25 cellular contexts compared by ENCODE assay signal in the genomic region with DNA sequence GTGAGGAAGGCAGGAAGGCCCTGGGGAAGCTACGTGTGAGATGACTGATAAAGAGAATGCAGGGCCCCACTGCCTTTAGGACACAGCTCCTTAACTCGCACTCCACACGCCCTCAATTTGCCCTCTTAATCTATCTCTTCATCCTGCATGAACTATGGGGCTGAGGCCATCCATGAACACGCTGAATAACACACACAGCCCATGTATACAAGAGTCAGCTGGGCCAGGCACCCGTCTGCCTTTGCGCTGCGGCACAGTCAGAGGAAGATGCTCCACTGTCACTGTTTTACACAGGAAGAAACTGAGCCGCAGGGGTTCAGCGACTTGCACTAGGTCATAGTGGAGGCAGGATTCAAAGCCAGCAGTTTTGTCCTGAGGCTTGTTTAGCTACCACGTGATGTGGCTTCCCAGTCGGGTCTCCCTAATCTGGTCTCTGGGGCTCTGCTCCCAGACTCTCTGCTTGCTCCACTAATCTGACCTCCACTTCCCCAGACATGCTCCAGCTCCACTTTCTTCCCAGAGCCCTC. TPM values are rescaled to one million over a fixed set of nuclear protein-coding genes. Genes with fewer than 3 reads are reported as not detected.
DNase-seq lines count a peak whose midpoint lies in the region; ATAC-seq and TF ChIP-seq lines count a peak whose summit lies in the region.
"Had no signal": no experiment of that assay in that cellular context is flagged by ENCODE, and none has a peak within 500 bp of the region (broad histone marks: within the 10 kb centered on the region; RNA-seq: fewer than 3 reads in every experiment).

No MANE protein-coding gene starts in this region.

- H3K4me1 ChIP-seq in CD4-positive, alpha-beta memory T cell (ENCODE audit: insufficient read depth, low read length), result no peaks in the 10 kb centered on the region
- H3K4me1 ChIP-seq: Caco-2, HAP-1, right lobe of liver had no signal

- no peak for ATAC-seq in stimulated activated naive CD8-positive, alpha-beta T cell treated with anti-CD3 and anti-CD28 coated beads, Interleukin-15, Interleukin-2, amounts not matched to agents 100 U/mL and 50 U/mL, for 24 hours
- ATAC-seq in GM18511 (IDR thresholded peaks at IDR 0.05; ENCODE audit: unreplicated experiment), result no peak
- no peak for ATAC-seq in HG02678 (IDR thresholded peaks at IDR 0.05; ENCODE audit: unreplicated experiment)

- no peaks in the 10 kb centered on the region for H3K27me3 ChIP-seq in CD4-positive, alpha-beta memory T cell (ENCODE audit: insufficient read depth, low read length)
- H3K27me3 ChIP-seq: right lobe of liver had no signal

- peak overlapping the region in 6 of 7 donors; percentile 23 to 81 (median 56) for H3K27ac Mint-ChIP-seq in CD4-positive, alpha-beta memory T cell
- H3K27ac Mint-ChIP-seq in endothelial cell (ENCODE audit: unreplicated experiment), result peak overlapping the region; percentile 61

- H3K27me3 Mint-ChIP-seq in CD4-positive, alpha-beta memory T cell, result no peaks in the 10 kb centered on the region
- H3K27me3 Mint-ChIP-seq in endothelial cell (ENCODE audit: unreplicated experiment), result peaks cover 7% of the 10 kb centered on the region

- no peak overlapping the region for H3K27ac ChIP-seq in CD4-positive, alpha-beta memory T cell (ENCODE audit: low read depth, low read length)
- H3K27ac ChIP-seq: 22Rv1, right lobe of liver had no signal

- no peaks in the 10 kb centered on the region for H3K9me3 ChIP-seq in CD4-positive, alpha-beta memory T cell (ENCODE audit: control insufficient read depth in 1 of 2, low read length in 2 of 2)
- H3K9me3 ChIP-seq: Caco-2, HAP-1, right lobe of liver had no signal

- peaks cover 0 to 5% (median 0%) of the 10 kb centered on the region in 4 donors for H3K4me1 Mint-ChIP-seq in CD4-positive, alpha-beta memory T cell
- H3K4me1 Mint-ChIP-seq in endothelial cell (ENCODE audit: unreplicated experiment), result peaks cover 5% of the 10 kb centered on the region

- H3K36me3 ChIP-seq in CD4-positive, alpha-beta memory T cell (ENCODE audit: insufficient read depth, low read length), result peaks cover 87% of the 10 kb centered on the region

- peak overlapping the region in 1 of 8 donors; percentile 21 for H3K4me3 Mint-ChIP-seq in CD4-positive, alpha-beta memory T cell
- peak overlapping the region; percentile 81 for H3K4me3 Mint-ChIP-seq in endothelial cell (ENCODE audit: unreplicated experiment)
- H3K4me3 Mint-ChIP-seq: neural crest cell had no signal

- TF ChIP-seq CTCF in endothelial cell (IDR thresholded peaks at IDR 0.05; ENCODE audit: unreplicated experiment), result no peak

- H3K9me3 Mint-ChIP-seq in CD4-positive, alpha-beta memory T cell, result no peaks in the 10 kb centered on the region
- no peaks in the 10 kb centered on the region for H3K9me3 Mint-ChIP-seq in endothelial cell (ENCODE audit: unreplicated experiment)
- H3K9me3 Mint-ChIP-seq: neural crest cell had no signal

- no peak overlapping the region for H3K4me3 ChIP-seq in CD4-positive, alpha-beta memory T cell (ENCODE audit: low read length in 2 of 2)
- H3K4me3 ChIP-seq: HAP-1, right lobe of liver had no signal

- POLR2A ChIA-PET in CD4-positive, alpha-beta memory T cell (lab: Charles Lee; ENCODE audit: partially characterized antibody), result no interaction called here

- CTCF ChIA-PET in CD4-positive, alpha-beta memory T cell (lab: Charles Lee; ENCODE audit: partially characterized antibody), result no interaction called here

- H3K36me3 Mint-ChIP-seq in CD4-positive, alpha-beta memory T cell, result peaks cover 64 to 90% of the 10 kb centered on the region in 2 donors
- peaks cover 53% of the 10 kb centered on the region for H3K36me3 Mint-ChIP-seq in endothelial cell (ENCODE audit: low read depth, unreplicated experiment)

- intact Hi-C loops in CD4-positive, alpha-beta memory T cell (cut with micrococcal nuclease), result no loop called here
- intact Hi-C loops in posterior vena cava (cut with DNase I), result no loop called here

- peak; percentile 14 for DNase-seq in activated CD4-positive, CD25-positive, alpha-beta regulatory T cell treated with anti-CD3 and anti-CD28 coated beads, Interleukin-2, amount 50 U/mL, for 72 hours
- DNase-seq in activated CD4-positive, CD25-positive, alpha-beta regulatory T cell (lab: John Stamatoyannopoulos, UW), result no peak
- DNase-seq in CD4-positive, alpha-beta memory T cell, result no peak
- DNase-seq in endothelial cell (ENCODE audit: low spot score), result no peak
- peak; percentile 30 for DNase-seq in posterior vena cava (ENCODE audit: low spot score)
- no peak for DNase-seq in stimulated activated naive CD8-positive, alpha-beta T cell treated with anti-CD3 and anti-CD28 coated beads, Interleukin-15, Interleukin-2, amounts not matched to agents 100 U/mL and 50 U/mL, for 24 hours
- DNase-seq: activated CD4-positive, alpha-beta T cell treated with anti-CD3 and anti-CD28 coated beads for 4 hours; activated naive CD4-positive, alpha-beta T cell; activated T-cell treated with anti-CD3 and anti-CD28 coated beads, Interleukin-2, amount 50 U/mL, for 48 hours; cortex of kidney; effector memory CD4-positive, alpha-beta T cell; erythroblast; mesendoderm; NCI-H1436; NCI-H226; NCI-H526 treated with DMSO at 0.1 percent for 48 hours; SHP77 treated with DMSO at 0.1 percent for 48 hours; stimulated activated CD4-positive, alpha-beta T cell treated with anti-CD3 and anti-CD28 coated beads, Interleukin-4, amount 100 ng/mL, for 24 hours had no signal

RNA-seq across cellular contexts. Expression of a gene that starts 44.0 kb away (rescaled TPM):
- 100 to 1,000 TPM; 118 to 121 TPM for total RNA-seq in CD4-positive, alpha-beta memory T cell
- polyA plus RNA-seq in CD4-positive, alpha-beta memory T cell, result 10 to 100 TPM in 1 of 2 donors, 1 to 10 TPM in 1; 3.6 to 22.1 TPM
- 80.8 TPM for total RNA-seq in endothelial cell (ENCODE audit: unreplicated experiment)
- 10 to 100 TPM; 45.5 to 50.9 TPM for total RNA-seq in posterior vena cava

Comparison
In these comparisons a context has a peak if more than half of its experiments do, and no peak if none do; other contexts are left out.
1. DNase-seq: peak in activated CD4-positive, CD25-positive, alpha-beta regulatory T cell treated with anti-CD3 and anti-CD28 coated beads, Interleukin-2, amount 50 U/mL, for 72 hours (single experiment) and posterior vena cava (single experiment); none in activated CD4-positive, CD25-positive, alpha-beta regulatory T cell (0 of 4), CD4-positive, alpha-beta memory T cell (0 of 5), endothelial cell (single experiment) and stimulated activated naive CD8-positive, alpha-beta T cell treated with anti-CD3 and anti-CD28 coated beads, Interleukin-15, Interleukin-2, amounts not matched to agents 100 U/mL and 50 U/mL, for 24 hours (single experiment).